ENCODE assay signal across 9 cellular contexts in genomic region chr10:42428534-42428933, GRCh38.
DNase-seq lines count a peak whose midpoint lies in the region; ATAC-seq and TF ChIP-seq lines count a peak whose summit lies in the region.
"Had no signal": no experiment of that assay in that cellular context is flagged by ENCODE, and none has a peak within 500 bp of the region (broad histone marks: within the 10 kb centered on the region; RNA-seq: fewer than 3 reads in every experiment).

No MANE protein-coding gene starts in this region.

- H3K27ac Mint-ChIP-seq in chondrocyte (ENCODE audit: unreplicated experiment) = no peak overlapping the region
- H3K27ac Mint-ChIP-seq: effector memory CD8-positive, alpha-beta T cell had no signal

- no peaks in the 10 kb centered on the region for H3K4me1 Mint-ChIP-seq in chondrocyte (ENCODE audit: low read depth)

- H3K36me3 Mint-ChIP-seq in chondrocyte (ENCODE audit: low read depth) = no peaks in the 10 kb centered on the region

- no peaks in the 10 kb centered on the region for H3K27me3 Mint-ChIP-seq in chondrocyte (ENCODE audit: low read depth)

- no peaks in the 10 kb centered on the region for H3K79me2 ChIP-seq in parathyroid adenoma

- H3K4me2 ChIP-seq in parathyroid adenoma (ENCODE audit: low read length) = no peak overlapping the region

- TF ChIP-seq CTCF in chondrocyte (IDR thresholded peaks at IDR 0.05) (peak; percentile 56), parathyroid adenoma (IDR thresholded peaks at IDR 0.05) (peak; percentile 19), colonic mucosa (IDR thresholded peaks at IDR 0.05) (no peak)

- no peak overlapping the region for H2AFZ ChIP-seq in parathyroid adenoma

- no peak overlapping the region for H3K4me3 Mint-ChIP-seq in chondrocyte (ENCODE audit: unreplicated experiment)
- H3K4me3 Mint-ChIP-seq: effector memory CD8-positive, alpha-beta T cell had no signal

- DNase-seq in NCI-H2227 (lab: John Stamatoyannopoulos, UW; ENCODE audit: unreplicated experiment) = peak; percentile 0
- no peak for DNase-seq in NCI-H2227 treated with DMSO at 0.1 percent for 48 hours (lab: John Stamatoyannopoulos, UW)
- DNase-seq in M059J (ENCODE audit: low read depth) = peak; percentile 6
- DNase-seq in chondrocyte (ENCODE audit: low spot score) = no peak
- no peak for DNase-seq in colonic mucosa
- DNase-seq: effector memory CD8-positive, alpha-beta T cell had no signal

- H3K27ac ChIP-seq in parathyroid adenoma = no peak overlapping the region
- no peak overlapping the region for H3K27ac ChIP-seq in colonic mucosa

- H3K9me3 ChIP-seq in parathyroid adenoma (ENCODE audit: control insufficient read depth, low read length) (no peaks in the 10 kb centered on the region), colonic mucosa (no peaks in the 10 kb centered on the region)

- H3K27me3 ChIP-seq in parathyroid adenoma (ENCODE audit: control insufficient read depth, insufficient read depth, low read length) = no peaks in the 10 kb centered on the region
- no peaks in the 10 kb centered on the region for H3K27me3 ChIP-seq in colonic mucosa

- ATAC-seq in HG03378 (IDR thresholded peaks at IDR 0.05; ENCODE audit: unreplicated experiment) (no peak), HG02571 (IDR thresholded peaks at IDR 0.05; ENCODE audit: unreplicated experiment) (no peak)
- ATAC-seq: effector memory CD8-positive, alpha-beta T cell had no signal

- no peak overlapping the region for H3K4me3 ChIP-seq in parathyroid adenoma (ENCODE audit: low read depth, low read length)
- H3K4me3 ChIP-seq in colonic mucosa = no peak overlapping the region

- H3K9me3 Mint-ChIP-seq in chondrocyte (ENCODE audit: low read depth) = peaks cover 20% of the 10 kb centered on the region
- H3K9me3 Mint-ChIP-seq: effector memory CD8-positive, alpha-beta T cell had no signal

- H3K36me3 ChIP-seq in parathyroid adenoma (ENCODE audit: control insufficient read depth, insufficient read depth, low read length) = no peaks in the 10 kb centered on the region
- no peaks in the 10 kb centered on the region for H3K36me3 ChIP-seq in colonic mucosa

- intact Hi-C loops in colonic mucosa (cut with DNase I) = no loop called here

- no peaks in the 10 kb centered on the region for H3K4me1 ChIP-seq in parathyroid adenoma
- H3K4me1 ChIP-seq in colonic mucosa = no peaks in the 10 kb centered on the region

- H3K9ac ChIP-seq in parathyroid adenoma = no peak overlapping the region
- H3K9ac ChIP-seq in colonic mucosa (ENCODE audit: low read depth in 2 of 2, low read length in 2 of 2) = no peak overlapping the region

Comparison
In these comparisons a context has a peak if more than half of its experiments do, and no peak if none do; other contexts are left out.
1. DNase-seq: peak in NCI-H2227 (single experiment) and M059J (single experiment); none in NCI-H2227 treated with DMSO at 0.1 percent for 48 hours (single experiment), chondrocyte (single experiment) and colonic mucosa (single experiment).